29 cellular contexts compared by ENCODE assay signal in genomic region chr9:97280755-97281330, GRCh38.
"Had no signal": no experiment of that assay in that cellular context is flagged by ENCODE, and none has a peak within 500 bp of the region (broad histone marks: within the 10 kb centered on the region; RNA-seq: fewer than 3 reads in every experiment).

No MANE protein-coding gene starts in this region.

- FAIRE-seq: astrocyte, colon, frontal cortex had no signal

- DNase-seq: activated CD4-positive, alpha-beta memory T cell treated with anti-CD3 and anti-CD28 coated beads for 36 hours; activated CD4-positive, alpha-beta T cell treated with anti-CD3 and anti-CD28 coated beads for 36 hours; activated CD4-positive, alpha-beta T cell treated with anti-CD3 and anti-CD28 coated beads, Interleukin-2, amount 10 ng/mL, durations not matched to agents 24 days and 14 days; activated CD4-positive, CD25-positive, alpha-beta regulatory T cell; activated CD4-positive, CD25-positive, alpha-beta regulatory T cell treated with anti-CD3 and anti-CD28 coated beads, Interleukin-2, amount 50 U/mL, for 72 hours; activated CD8-positive, alpha-beta memory T cell treated with anti-CD3 and anti-CD28 coated beads, Interleukin-2, amount 10 ng/mL, durations not matched to agents 7 days and 5 days; activated CD8-positive, alpha-beta memory T cell treated with anti-CD3 and anti-CD28 coated beads, Interleukin-2, amount 50 U/mL, for 4 hours; activated CD8-positive, alpha-beta T cell treated with anti-CD3 and anti-CD28 coated beads, Interleukin-2, amount 10 ng/mL, durations not matched to agents 7 days and 5 days; activated effector memory CD4-positive, alpha-beta T cell treated with anti-CD3 and anti-CD28 coated beads, Interleukin-2, amount 50 U/mL, for 16 hours; activated naive CD4-positive, alpha-beta T cell treated with anti-CD3 and anti-CD28 coated beads for 36 hours; activated naive CD8-positive, alpha-beta T cell treated with anti-CD3 and anti-CD28 coated beads for 36 hours; activated naive CD8-positive, alpha-beta T cell treated with anti-CD3 and anti-CD28 coated beads, Interleukin-2, amount 50 U/mL, for 24 hours; activated T-cell treated with anti-CD3 and anti-CD28 coated beads, Interleukin-2, amount 50 U/mL, for 1 hour; activated T-cell treated with anti-CD3 and anti-CD28 coated beads, Interleukin-2, amount 50 U/mL, for 48 hours; brain microvascular endothelial cell; caudate nucleus; cortex of kidney; dermis blood vessel endothelial cell; effector CD4-positive, alpha-beta T cell; effector memory CD8-positive, alpha-beta T cell; esophagus squamous epithelium; glutamatergic neuron; heart left ventricle; T-helper 1 cell; T-helper 17 cell; T1000 had no signal

- H3K4me1 ChIP-seq: esophagus squamous epithelium, heart left ventricle had no signal

- H3K4me3 ChIP-seq: esophagus squamous epithelium, heart left ventricle had no signal

- H3K27me3 ChIP-seq: brain microvascular endothelial cell, esophagus squamous epithelium, heart left ventricle had no signal

- H3K9me3 ChIP-seq: esophagus squamous epithelium had no signal

- H3K27ac ChIP-seq: brain microvascular endothelial cell, esophagus squamous epithelium, heart left ventricle had no signal

- H3K36me3 ChIP-seq: brain microvascular endothelial cell had no signal
